ENCODE assay signal across 10 cellular contexts in the genomic region with DNA sequence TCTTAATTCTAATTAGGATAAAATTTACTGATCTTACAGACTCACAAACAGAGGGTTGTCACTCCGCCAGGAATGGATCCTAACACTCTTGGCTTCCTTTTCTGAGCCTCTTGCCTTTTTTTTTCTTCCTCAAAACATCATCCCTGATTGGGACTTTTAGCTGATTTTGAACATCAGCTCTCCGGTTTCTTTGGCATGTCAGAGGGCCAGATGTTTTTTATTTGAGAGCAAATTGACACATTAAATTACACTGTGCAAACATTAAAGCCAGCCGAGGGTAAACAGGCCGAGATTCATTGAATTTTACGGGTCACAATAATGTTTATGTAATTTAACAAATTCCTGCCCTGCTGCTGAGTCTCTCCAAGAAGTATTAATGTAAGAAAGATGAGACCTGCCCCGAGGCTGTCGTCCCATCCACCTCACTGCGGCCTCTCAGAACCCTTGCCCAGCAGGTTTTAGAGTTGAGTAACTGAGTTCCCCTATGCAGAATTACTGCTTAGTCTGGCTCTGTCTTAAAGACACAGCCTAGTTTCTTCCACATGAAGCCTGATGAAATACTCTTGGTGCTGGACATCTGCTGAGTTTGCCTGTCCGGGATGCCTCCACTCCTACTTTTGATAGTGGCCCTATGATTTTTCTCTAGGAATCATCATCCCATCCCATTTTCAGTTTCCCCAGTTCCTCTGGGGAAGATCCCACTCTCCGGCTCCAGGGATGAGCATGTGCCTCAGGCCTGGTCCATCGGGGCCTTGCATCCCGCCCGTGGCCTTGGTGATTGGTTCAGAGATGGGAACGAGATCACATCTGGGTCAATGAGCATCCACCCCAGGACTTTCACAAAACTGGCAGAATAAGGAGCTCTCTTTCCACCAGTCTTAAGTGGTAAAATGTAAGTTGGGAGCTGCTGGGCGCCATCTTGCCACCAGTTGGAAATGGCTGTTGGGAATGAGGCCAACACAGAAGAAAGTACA.
A peak's percentile ranks its signal among the peaks of the same experiment; 100 is the strongest.
DNase-seq lines count a peak whose midpoint lies in the region; ATAC-seq, FAIRE-seq and TF ChIP-seq lines count a peak whose summit lies in the region.
"Had no signal": no experiment of that assay in that cellular context is flagged by ENCODE, and none has a peak within 500 bp of the region (broad histone marks: within the 10 kb centered on the region; RNA-seq: fewer than 3 reads in every experiment).

No MANE protein-coding gene starts in this region.

- no peaks in the 10 kb centered on the region for H3K79me2 ChIP-seq in GM23338 (replicated peaks; ENCODE audit: insufficient read depth)
- no peaks in the 10 kb centered on the region for H3K79me2 ChIP-seq in SK-N-SH (ENCODE audit: insufficient read depth)

- POLR2A ChIA-PET in A549 (lab: Yijun Ruan, JAX) (no interaction called here), SK-N-SH (lab: Yijun Ruan, JAX) (no interaction called here)

- 60% methylated on average over 15 of the region's 15 CpGs for WGBS in A549 (ENCODE audit: missing lambda C conversion rate)
- 50% methylated on average over 15 of the region's 15 CpGs for WGBS in SK-N-SH (ENCODE audit: low lambda C conversion rate)

- peak in 1 of 2 experiments; percentile 39; a peak in 1 of 6 replicates for ATAC-seq in A549
- ATAC-seq in GM23338: no peak
- no peak for ATAC-seq in GM21786 (IDR thresholded peaks at IDR 0.05; ENCODE audit: unreplicated experiment)
- no peak for ATAC-seq in effector memory CD8-positive, alpha-beta T cell (replicated peaks)
- ATAC-seq in GM19463 (IDR thresholded peaks at IDR 0.05; ENCODE audit: unreplicated experiment): no peak

- 0 out of 5 replicates have a peak, but pooled peaks of 1 of the 2 experiments have one; percentile 26 for TF ChIP-seq EP300 in A549 (IDR thresholded peaks at IDR 0.05)
- peak in 1 of 2 experiments; percentile 83; a peak in 2 of 4 replicates for TF ChIP-seq EP300 in SK-N-SH (IDR thresholded peaks at IDR 0.05; ENCODE audit: borderline replicate concordance in 1 of 2, low read depth in 1 of 2, low read length in 1 of 2)

- CTCF ChIA-PET in A549 (lab: Yijun Ruan, JAX) (interaction anchor here (0.6 to 1.0 kb wide), 2 partner anchors 44 to 167 kb away, joined by 3 read pairs; no protein-coding TSS in a partner anchor), SK-N-SH (lab: Yijun Ruan, JAX) (interaction anchor here (0.9 kb wide), 1 partner anchor 143 kb away, joined by 4 read pairs; no protein-coding TSS in a partner anchor)

- peak overlapping the region in 1 of 2 experiments; percentile 40; a peak in 2 of 6 replicates for H3K27ac ChIP-seq in A549
- H3K27ac ChIP-seq in GM23338 (ENCODE audit: low read depth): no peak overlapping the region
- H3K27ac ChIP-seq in SK-N-SH (ENCODE audit: low read depth in 2 of 2, low read length in 1 of 2): peak overlapping the region; percentile 44 to 97; a peak in 3 of 4 replicates

- H3K27ac Mint-ChIP-seq in GM23338: no peak overlapping the region
- H3K27ac Mint-ChIP-seq in effector memory CD8-positive, alpha-beta T cell: no peak overlapping the region

- H3K9me2 ChIP-seq in GM23338 (ENCODE audit: insufficient read depth) (no peaks in the 10 kb centered on the region), SK-N-SH (no peaks in the 10 kb centered on the region)

- H4K20me1 ChIP-seq in GM23338 (replicated peaks; ENCODE audit: insufficient read depth) (no peaks in the 10 kb centered on the region), SK-N-SH (ENCODE audit: insufficient read depth) (no peaks in the 10 kb centered on the region)

- H3K27me3 Mint-ChIP-seq in GM23338 (ENCODE audit: insufficient read depth, low read depth, poor library complexity): no peaks in the 10 kb centered on the region
- H3K27me3 Mint-ChIP-seq in effector memory CD8-positive, alpha-beta T cell: peaks cover 0 to 49% of the 10 kb centered on the region in 2 donors

- H3K4me3 ChIP-seq in A549: no peak overlapping the region
- H3K4me3 ChIP-seq in GM23338: no peak overlapping the region
- H3K4me3 ChIP-seq in SK-N-SH (ENCODE audit: low read depth in 2 of 2, low read length in 1 of 2): no peak overlapping the region

- H3K9me3 Mint-ChIP-seq in GM23338: no peaks in the 10 kb centered on the region
- no peaks in the 10 kb centered on the region for H3K9me3 Mint-ChIP-seq in effector memory CD8-positive, alpha-beta T cell

- H2AFZ ChIP-seq in GM23338 (peak overlapping the region; percentile 20; the same call in 1 of the 2 replicates), SK-N-SH (ENCODE audit: low read depth) (peak overlapping the region; percentile 57; the same call in 1 of the 2 replicates)

- no peak overlapping the region for H3K4me3 Mint-ChIP-seq in GM23338
- no peak overlapping the region for H3K4me3 Mint-ChIP-seq in effector memory CD8-positive, alpha-beta T cell

- TF ChIP-seq POLR2A in A549 (IDR thresholded peaks at IDR 0.05; ENCODE audit: low read length): no peak

- DNase-seq in A549 (ENCODE audit: low read depth in 1 of 2, low spot score in 1 of 2) (peak in 1 of 2 experiments; percentile 37), GM23338 (ENCODE audit: low spot score) (no peak), SK-N-SH (peak; percentile 53), kidney tubule cell (ENCODE audit: low spot score) (peak; percentile 12), NCI-H1436 (lab: John Stamatoyannopoulos, UW) (no peak)
- DNase-seq in effector memory CD8-positive, alpha-beta T cell: no peak
- DNase-seq: dorsolateral prefrontal cortex had no signal

- H3F3A ChIP-seq in GM23338 (replicated peaks; ENCODE audit: low read depth) (no peaks in the 10 kb centered on the region), SK-N-SH (replicated peaks; ENCODE audit: insufficient read depth) (peaks cover 4% of the 10 kb centered on the region)

- H3K27me3 ChIP-seq in GM23338 (ENCODE audit: insufficient read depth): no peaks in the 10 kb centered on the region
- no peaks in the 10 kb centered on the region for H3K27me3 ChIP-seq in SK-N-SH (ENCODE audit: insufficient read depth)
- H3K27me3 ChIP-seq: dorsolateral prefrontal cortex had no signal

- H3K4me1 Mint-ChIP-seq in GM23338: peaks cover 15% of the 10 kb centered on the region
- H3K4me1 Mint-ChIP-seq in effector memory CD8-positive, alpha-beta T cell (ENCODE audit: low read depth in 2 of 2): peaks cover 0 to 2% of the 10 kb centered on the region in 2 donors

- H3K4me2 ChIP-seq in A549 (peak overlapping the region; percentile 24; the same call in 1 of the 3 replicates), GM23338 (no peak overlapping the region), SK-N-SH (peak overlapping the region; percentile 39; the same call in 1 of the 2 replicates)

- no peak overlapping the region for H3K9ac ChIP-seq in SK-N-SH

- H3K4me1 ChIP-seq in A549 (peaks cover 11% of the 10 kb centered on the region; the same call in 2 of the 3 replicates), GM23338 (ENCODE audit: insufficient read depth) (no peaks in the 10 kb centered on the region), SK-N-SH (ENCODE audit: control insufficient read depth in 1 of 2, insufficient read depth in 2 of 2, low read depth in 1 of 2, low read length in 1 of 2) (peaks cover 21 to 58% of the 10 kb centered on the region in 2 experiments)

- H3K9me3 ChIP-seq in A549 (no peaks in the 10 kb centered on the region), SK-N-SH (no peaks in the 10 kb centered on the region)

- TF ChIP-seq RAD21 in A549 (conservative IDR thresholded peaks at IDR 0.05 in 1 of 2, IDR thresholded peaks at IDR 0.05 in 1 of 2): no peak
- no peak; the same call in 1 of the 2 replicates for TF ChIP-seq RAD21 in SK-N-SH (IDR thresholded peaks at IDR 0.05; ENCODE audit: low read length)

- TF ChIP-seq CTCF in A549 (IDR thresholded peaks at IDR 0.05): no peak
- TF ChIP-seq CTCF in GM23338 (conservative IDR thresholded peaks at IDR 0.05; ENCODE audit: low read depth in 2 of 2): no peak
- no peak for TF ChIP-seq CTCF in SK-N-SH (IDR thresholded peaks at IDR 0.05)

- H3K36me3 ChIP-seq in GM23338 (ENCODE audit: insufficient read depth): no peaks in the 10 kb centered on the region
- no peaks in the 10 kb centered on the region for H3K36me3 ChIP-seq in SK-N-SH (replicated peaks in 1 of 2; ENCODE audit: control insufficient read depth in 1 of 2, insufficient read depth in 2 of 2, low read length in 1 of 2)

- no peaks in the 10 kb centered on the region for H3K36me3 Mint-ChIP-seq in GM23338 (ENCODE audit: low read depth)
- peaks cover 3% of the 10 kb centered on the region for H3K36me3 Mint-ChIP-seq in effector memory CD8-positive, alpha-beta T cell (ENCODE audit: insufficient read depth)

- no peak for FAIRE-seq in A549 (lab: Jason Lieb, UNC)
- FAIRE-seq: GM19239 had no signal

TF ChIP-seq in A549, 52 proteins besides CTCF, POLR2A, EP300 and RAD21:
- TF ChIP-seq HOXB5 (CRISPR knock-in tag; IDR thresholded peaks at IDR 0.05) (no peak), JUN (IDR thresholded peaks at IDR 0.05) (0 out of 5 replicates have a peak, but pooled peaks of 1 of the 2 experiments have one; percentile 24), MAZ (IDR thresholded peaks at IDR 0.05; ENCODE audit: borderline replicate concordance, low read depth, low read length) (no peak), NR3C1 (IDR thresholded peaks at IDR 0.05) (no peak), GATA3 (IDR thresholded peaks at IDR 0.05; ENCODE audit: borderline replicate concordance) (peak; percentile 52)

TF ChIP-seq in GM23338, 12 proteins besides CTCF, POLR2A, EP300 and RAD21 (continues in another document):
- TF ChIP-seq JUNB (IDR thresholded peaks at IDR 0.05; ENCODE audit: unreplicated experiment): no peak

TF ChIP-seq in SK-N-SH, 30 proteins besides CTCF, POLR2A, EP300 and RAD21 (continues in another document):
- TF ChIP-seq TCF12 (IDR thresholded peaks at IDR 0.05) (peak; percentile 77), RFX5 (IDR thresholded peaks at IDR 0.05; ENCODE audit: low read length) (no peak), SMC3 (IDR thresholded peaks at IDR 0.05; ENCODE audit: low read depth, low read length) (no peak), TEAD4 (IDR thresholded peaks at IDR 0.05; ENCODE audit: borderline replicate concordance, insufficient read depth) (peak; percentile 61; the same call in 1 of the 2 replicates), POLR2AphosphoS5 (IDR thresholded peaks at IDR 0.05; ENCODE audit: low read depth, low read length) (peak; percentile 47; the same call in 1 of the 2 replicates), JUND (IDR thresholded peaks at IDR 0.05) (no peak)
- TF ChIP-seq, protein P1, sequence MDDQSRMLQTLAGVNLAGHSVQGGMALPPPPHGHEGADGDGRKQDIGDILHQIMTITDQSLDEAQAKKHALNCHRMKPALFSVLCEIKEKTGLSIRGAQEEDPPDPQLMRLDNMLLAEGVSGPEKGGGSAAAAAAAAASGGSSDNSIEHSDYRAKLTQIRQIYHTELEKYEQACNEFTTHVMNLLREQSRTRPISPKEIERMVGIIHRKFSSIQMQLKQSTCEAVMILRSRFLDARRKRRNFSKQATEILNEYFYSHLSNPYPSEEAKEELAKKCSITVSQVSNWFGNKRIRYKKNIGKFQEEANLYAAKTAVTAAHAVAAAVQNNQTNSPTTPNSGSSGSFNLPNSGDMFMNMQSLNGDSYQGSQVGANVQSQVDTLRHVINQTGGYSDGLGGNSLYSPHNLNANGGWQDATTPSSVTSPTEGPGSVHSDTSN (IDR thresholded peaks at IDR 0.05): peak; percentile 24; the same call in 1 of the 2 replicates
- TF ChIP-seq, protein P2, sequence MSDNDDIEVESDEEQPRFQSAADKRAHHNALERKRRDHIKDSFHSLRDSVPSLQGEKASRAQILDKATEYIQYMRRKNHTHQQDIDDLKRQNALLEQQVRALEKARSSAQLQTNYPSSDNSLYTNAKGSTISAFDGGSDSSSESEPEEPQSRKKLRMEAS (IDR thresholded peaks at IDR 0.05; ENCODE audit: low read depth): no peak

Comparison
In these comparisons a context has a peak if more than half of its experiments do, and no peak if none do; other contexts are left out.
1. DNase-seq: peak in SK-N-SH (single experiment) and kidney tubule cell (single experiment); none in GM23338 (single experiment), effector memory CD8-positive, alpha-beta T cell (0 of 3) and NCI-H1436 (single experiment).